In the genomic region with DNA sequence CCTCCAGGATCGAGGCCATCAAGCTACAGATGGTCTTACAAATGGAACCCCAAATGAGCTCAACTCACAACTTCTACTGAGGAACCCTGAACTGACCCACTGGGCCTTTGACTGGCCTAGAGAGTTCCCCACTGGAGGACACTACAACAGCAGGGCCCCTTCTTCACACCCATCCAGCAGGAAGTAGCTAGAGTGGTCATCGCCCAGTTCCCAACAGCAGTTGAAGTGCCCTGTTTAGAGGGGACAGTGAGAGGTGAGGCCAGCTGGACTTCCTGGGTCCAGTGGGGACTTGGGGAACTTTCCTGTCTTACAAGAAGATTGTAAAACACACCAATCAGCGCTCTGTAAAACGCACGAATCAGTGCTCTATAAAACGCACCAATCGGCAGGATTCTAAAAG, we compare ENCODE assay signal across 22 cellular contexts.
DNase-seq lines count a peak whose midpoint lies in the region; ATAC-seq and TF ChIP-seq lines count a peak whose summit lies in the region.
"Had no signal": no experiment of that assay in that cellular context is flagged by ENCODE, and none has a peak within 500 bp of the region (broad histone marks: within the 10 kb centered on the region; RNA-seq: fewer than 3 reads in every experiment).

No MANE protein-coding gene starts in this region.

- no peak for ATAC-seq in activated naive CD4-positive, alpha-beta T cell treated with anti-CD3 and anti-CD28 coated beads, Interleukin-2, amount 50 U/mL, for 72 hours
- ATAC-seq in stimulated activated effector memory CD8-positive, alpha-beta T cell treated with anti-CD3 and anti-CD28 coated beads, Interleukin-12 subunit alpha, Interleukin-12 subunit beta, amount 100 ng/mL, for 72 hours: no peak
- ATAC-seq: activated T-cell treated with anti-CD3 and anti-CD28 coated beads, Interleukin-2, amount 50 U/mL, for 72 hours; esophagus mucosa; HCT116; left lobe of liver had no signal

- intact Hi-C loops in dorsolateral prefrontal cortex (cut with DNase I): no loop called here

- peaks cover 69% of the 10 kb centered on the region for H3K36me3 Mint-ChIP-seq in activated naive CD4-positive, alpha-beta T cell treated with anti-CD3 and anti-CD28 coated beads, Interleukin-2, amount 10 ng/mL, durations not matched to agents 7 days and 5 days
- H3K36me3 Mint-ChIP-seq in activated naive CD4-positive, alpha-beta T cell treated with anti-CD3 and anti-CD28 coated beads, Interleukin-2, amount 50 U/mL, for 72 hours: peaks cover 36 to 40% of the 10 kb centered on the region in 2 donors
- H3K36me3 Mint-ChIP-seq in stimulated activated effector memory CD8-positive, alpha-beta T cell treated with anti-CD3 and anti-CD28 coated beads, Interleukin-12 subunit alpha, Interleukin-12 subunit beta, amount 100 ng/mL, for 72 hours: no peaks in the 10 kb centered on the region

- no peak overlapping the region for H3K4me3 ChIP-seq in MG63
- H3K4me3 ChIP-seq in dorsolateral prefrontal cortex: no peak overlapping the region
- H3K4me3 ChIP-seq: SK-N-MC, skin epidermis had no signal

- peaks cover 78% of the 10 kb centered on the region for H3K9me3 Mint-ChIP-seq in activated naive CD4-positive, alpha-beta T cell treated with anti-CD3 and anti-CD28 coated beads, Interleukin-2, amount 10 ng/mL, durations not matched to agents 7 days and 5 days
- H3K9me3 Mint-ChIP-seq in activated naive CD4-positive, alpha-beta T cell treated with anti-CD3 and anti-CD28 coated beads, Interleukin-2, amount 50 U/mL, for 72 hours: peaks cover 19 to 26% of the 10 kb centered on the region in 2 donors
- peaks cover 15% of the 10 kb centered on the region for H3K9me3 Mint-ChIP-seq in stimulated activated effector memory CD8-positive, alpha-beta T cell treated with anti-CD3 and anti-CD28 coated beads, Interleukin-12 subunit alpha, Interleukin-12 subunit beta, amount 100 ng/mL, for 72 hours

- H3K27me3 ChIP-seq in MG63: no peaks in the 10 kb centered on the region
- no peaks in the 10 kb centered on the region for H3K27me3 ChIP-seq in dorsolateral prefrontal cortex

- H3K4me3 Mint-ChIP-seq in activated naive CD4-positive, alpha-beta T cell treated with anti-CD3 and anti-CD28 coated beads, Interleukin-2, amount 10 ng/mL, durations not matched to agents 7 days and 5 days: no peak overlapping the region
- no peak overlapping the region for H3K4me3 Mint-ChIP-seq in stimulated activated effector memory CD8-positive, alpha-beta T cell treated with anti-CD3 and anti-CD28 coated beads, Interleukin-12 subunit alpha, Interleukin-12 subunit beta, amount 100 ng/mL, for 72 hours
- H3K4me3 Mint-ChIP-seq: activated T-cell treated with anti-CD3 and anti-CD28 coated beads, Interleukin-2, amount 50 U/mL, for 72 hours; brain; immature natural killer cell had no signal

- peak; percentile 51 for DNase-seq in activated naive CD4-positive, alpha-beta T cell treated with anti-CD3 and anti-CD28 coated beads, Interleukin-2, amount 10 ng/mL, durations not matched to agents 7 days and 5 days
- no peak for DNase-seq in activated naive CD4-positive, alpha-beta T cell treated with anti-CD3 and anti-CD28 coated beads, Interleukin-2, amount 50 U/mL, for 16 hours
- peak; percentile 1 for DNase-seq in MG63
- DNase-seq in activated naive CD4-positive, alpha-beta T cell treated with anti-CD3 and anti-CD28 coated beads, Interleukin-2, amount 50 U/mL, for 72 hours (ENCODE audit: low spot score in 2 of 2): peak in 1 of 2 donors; percentile 42
- DNase-seq in stimulated activated effector memory CD8-positive, alpha-beta T cell treated with anti-CD3 and anti-CD28 coated beads, Interleukin-12 subunit alpha, Interleukin-12 subunit beta, amount 100 ng/mL, for 72 hours (ENCODE audit: low spot score in 2 of 2): no peak
- no peak for DNase-seq in hippocampal formation (lab: John Stamatoyannopoulos, UW)
- DNase-seq in dorsolateral prefrontal cortex: no peak
- DNase-seq: activated T-cell treated with anti-CD3 and anti-CD28 coated beads, Interleukin-2, amount 50 U/mL, for 72 hours; C1 segment of cervical spinal cord; foreskin melanocyte; Karpas-422; NCI-H1048; NCI-H187 had no signal

- no peaks in the 10 kb centered on the region for H3K27me3 Mint-ChIP-seq in activated naive CD4-positive, alpha-beta T cell treated with anti-CD3 and anti-CD28 coated beads, Interleukin-2, amount 10 ng/mL, durations not matched to agents 7 days and 5 days
- H3K27me3 Mint-ChIP-seq: brain had no signal

- peaks cover 5% of the 10 kb centered on the region; the same call in 1 of the 2 replicates for H3K9me3 ChIP-seq in MG63

- no peak for TF ChIP-seq CTCF in dorsolateral prefrontal cortex (IDR thresholded peaks at IDR 0.05 in 54 of 56, conservative IDR thresholded peaks at IDR 0.05 in 2 of 56; ENCODE audit: low read depth in 1 of 56, partially characterized antibody in 56 of 56)

- peak overlapping the region; percentile 71 for H3K27ac Mint-ChIP-seq in activated naive CD4-positive, alpha-beta T cell treated with anti-CD3 and anti-CD28 coated beads, Interleukin-2, amount 10 ng/mL, durations not matched to agents 7 days and 5 days
- peak overlapping the region; percentile 19 to 63 for H3K27ac Mint-ChIP-seq in activated naive CD4-positive, alpha-beta T cell treated with anti-CD3 and anti-CD28 coated beads, Interleukin-2, amount 50 U/mL, for 72 hours
- peak overlapping the region; percentile 61 for H3K27ac Mint-ChIP-seq in stimulated activated effector memory CD8-positive, alpha-beta T cell treated with anti-CD3 and anti-CD28 coated beads, Interleukin-12 subunit alpha, Interleukin-12 subunit beta, amount 100 ng/mL, for 72 hours
- H3K27ac Mint-ChIP-seq: activated T-cell treated with anti-CD3 and anti-CD28 coated beads, Interleukin-2, amount 50 U/mL, for 72 hours; brain had no signal

- H3K36me3 ChIP-seq in MG63: no peaks in the 10 kb centered on the region

- CTCF ChIA-PET in activated naive CD4-positive, alpha-beta T cell treated with anti-CD3 and anti-CD28 coated beads, Interleukin-2, amount 10 ng/mL, durations not matched to agents 7 days and 5 days (lab: Charles Lee): no interaction called here

- no peak overlapping the region for H3K27ac ChIP-seq in dorsolateral prefrontal cortex
- H3K27ac ChIP-seq: RWPE1, SK-N-MC, VCaP had no signal

- H3K4me1 Mint-ChIP-seq in activated naive CD4-positive, alpha-beta T cell treated with anti-CD3 and anti-CD28 coated beads, Interleukin-2, amount 10 ng/mL, durations not matched to agents 7 days and 5 days: peaks cover 48% of the 10 kb centered on the region
- peaks cover 51% of the 10 kb centered on the region for H3K4me1 Mint-ChIP-seq in stimulated activated effector memory CD8-positive, alpha-beta T cell treated with anti-CD3 and anti-CD28 coated beads, Interleukin-12 subunit alpha, Interleukin-12 subunit beta, amount 100 ng/mL, for 72 hours
- H3K4me1 Mint-ChIP-seq: brain had no signal

Comparison
In these comparisons a context has a peak if more than half of its experiments do, and no peak if none do; other contexts are left out.
1. DNase-seq: peak in activated naive CD4-positive, alpha-beta T cell treated with anti-CD3 and anti-CD28 coated beads, Interleukin-2, amount 10 ng/mL, durations not matched to agents 7 days and 5 days (single experiment) and MG63 (single experiment); none in activated naive CD4-positive, alpha-beta T cell treated with anti-CD3 and anti-CD28 coated beads, Interleukin-2, amount 50 U/mL, for 16 hours (single experiment), stimulated activated effector memory CD8-positive, alpha-beta T cell treated with anti-CD3 and anti-CD28 coated beads, Interleukin-12 subunit alpha, Interleukin-12 subunit beta, amount 100 ng/mL, for 72 hours (0 of 2), hippocampal formation (0 of 2) and dorsolateral prefrontal cortex (0 of 10).
2. Peak in every context shown above with its lines, with median percentiles within 50 percentile points of each other: H3K27ac Mint-ChIP-seq.